8 cellular contexts compared by ENCODE assay signal in genomic region chr2:121529439-121530209, GRCh38. TPM values are rescaled to one million over a fixed set of nuclear protein-coding genes. Genes with fewer than 3 reads are reported as not detected.
DNase-seq lines count a peak whose midpoint lies in the region; ATAC-seq, FAIRE-seq and TF ChIP-seq lines count a peak whose summit lies in the region.

No MANE protein-coding gene starts in this region.

- peak overlapping the region; percentile 80; the same call in 1 of the 2 replicates for H2AFZ ChIP-seq in OCI-LY7 (ENCODE audit: low read length)

- H3K27me3 Mint-ChIP-seq in brain: no peaks in the 10 kb centered on the region

- H3K27me3 ChIP-seq in BLaER1: no peaks in the 10 kb centered on the region

- no peaks in the 10 kb centered on the region for H3K9me3 ChIP-seq in BLaER1
- H3K9me3 ChIP-seq in OCI-LY7 (ENCODE audit: low read length): no peaks in the 10 kb centered on the region

- H3K4me3 ChIP-seq in BLaER1 (peak overlapping the region; percentile 87), OCI-LY7 (ENCODE audit: low read depth, low read length, poor library complexity, severe bottlenecking) (peak overlapping the region; percentile 92), iPS-11a (ENCODE audit: low read depth, low read length) (peak overlapping the region; percentile 84), skeletal muscle cell (ENCODE audit: low read depth, low read length) (peak overlapping the region; percentile 78)

- H3K9me3 Mint-ChIP-seq in brain: no peaks in the 10 kb centered on the region

- H3K27ac Mint-ChIP-seq in brain: peak overlapping the region; percentile 95 to 99 (median 97)

- TF ChIP-seq POLR2A in H54 (IDR thresholded peaks at IDR 0.05; ENCODE audit: low read depth, low read length): no peak

- DNase-seq in OCI-LY7 (ENCODE audit: low spot score) (no peak), skeletal muscle cell (ENCODE audit: low read depth) (peak; percentile 16), H54 (ENCODE audit: insufficient read length, low spot score) (no peak)

- no peak for FAIRE-seq in H54 (lab: Jason Lieb, UNC)

- H3K4me3 Mint-ChIP-seq in brain: peak overlapping the region; percentile 87 to 94 (median 90)

- peaks cover 69% of the 10 kb centered on the region for H3K4me1 Mint-ChIP-seq in brain

- H3K4me2 ChIP-seq in BLaER1: peak overlapping the region; percentile 84
- peak overlapping the region; percentile 95 for H3K4me2 ChIP-seq in OCI-LY7 (ENCODE audit: low read length)

- TSS peak; percentile 37 for BruUV-seq in OCI-LY7 (replicated peaks; lab: Mats Ljungman, UMichigan)

- H3K27ac ChIP-seq in BLaER1: peak overlapping the region; percentile 99
- peak overlapping the region; percentile 94 for H3K27ac ChIP-seq in OCI-LY7 (ENCODE audit: low read depth, low read length, poor library complexity, severe bottlenecking)

- H4K20me1 ChIP-seq in BLaER1 (peaks cover 87% of the 10 kb centered on the region), OCI-LY7 (ENCODE audit: insufficient read depth, low read length) (peaks cover 15% of the 10 kb centered on the region; the same call in 1 of the 2 replicates)

- intact Hi-C loops in OCI-LY7 (cut with micrococcal nuclease; ENCODE audit: unreplicated experiment): loop anchor here (1.0 to 5.0 kb wide), 4 partner anchors 67 to 275 kb away; partner anchors contain the start of gene NIFK

- H3K36me3 Mint-ChIP-seq in brain: peaks cover 23% of the 10 kb centered on the region

- ATAC-seq in GM18867 (IDR thresholded peaks at IDR 0.05; ENCODE audit: unreplicated experiment) (peak; percentile 4), HG03175 (IDR thresholded peaks at IDR 0.05; ENCODE audit: unreplicated experiment) (peak; percentile 5)

- H3K36me3 ChIP-seq in BLaER1: peaks cover 33% of the 10 kb centered on the region
- H3K36me3 ChIP-seq in OCI-LY7 (ENCODE audit: insufficient read depth, low read length): peaks cover 31% of the 10 kb centered on the region

- CTCF ChIA-PET in OCI-LY7 (lab: Charles Lee; ENCODE audit: unreplicated experiment): interaction anchor here (0.6 kb wide), 1 partner anchor 106 kb away, joined by 8 read pairs; no protein-coding TSS in a partner anchor

- peaks cover 39% of the 10 kb centered on the region for H3K4me1 ChIP-seq in BLaER1
- H3K4me1 ChIP-seq in OCI-LY7 (ENCODE audit: insufficient read depth, low read length, poor library complexity, severe bottlenecking): peaks cover 37% of the 10 kb centered on the region

- H3K9ac ChIP-seq in BLaER1: peak overlapping the region; percentile 99

- peaks cover 50% of the 10 kb centered on the region for H3K79me2 ChIP-seq in OCI-LY7 (ENCODE audit: insufficient read depth, low read depth, low read length)

- TF ChIP-seq CTCF in OCI-LY7 (conservative IDR thresholded peaks at IDR 0.05; ENCODE audit: low read length): no peak
- no peak for TF ChIP-seq CTCF in brain (conservative IDR thresholded peaks at IDR 0.05)

- POLR2A ChIA-PET in OCI-LY7 (lab: Charles Lee): interaction anchor here (0.6 to 5.0 kb wide), 16 partner anchors 11 to 710 kb away, joined by 3 to 55 read pairs (median 4); partner anchors contain the start of gene CLASP1

- H3K9me2 ChIP-seq in OCI-LY7 (ENCODE audit: insufficient read depth, low read length): no peaks in the 10 kb centered on the region

RNA-seq across cellular contexts. Expression of gene RNU4ATAC, which starts 1.1 kb away (rescaled TPM):
- not detected in 2 replicates for total RNA-seq in OCI-LY7 (2014; rRNA removed; shearing (Covaris generic))
- total RNA-seq in OCI-LY7 (2022): not detected in 2 replicates
- not detected for polyA plus RNA-seq in brain (ENCODE audit: insufficient read depth, low read depth, low replicate concordance)
